39 cellular contexts compared by ENCODE assay signal in the genomic region with DNA sequence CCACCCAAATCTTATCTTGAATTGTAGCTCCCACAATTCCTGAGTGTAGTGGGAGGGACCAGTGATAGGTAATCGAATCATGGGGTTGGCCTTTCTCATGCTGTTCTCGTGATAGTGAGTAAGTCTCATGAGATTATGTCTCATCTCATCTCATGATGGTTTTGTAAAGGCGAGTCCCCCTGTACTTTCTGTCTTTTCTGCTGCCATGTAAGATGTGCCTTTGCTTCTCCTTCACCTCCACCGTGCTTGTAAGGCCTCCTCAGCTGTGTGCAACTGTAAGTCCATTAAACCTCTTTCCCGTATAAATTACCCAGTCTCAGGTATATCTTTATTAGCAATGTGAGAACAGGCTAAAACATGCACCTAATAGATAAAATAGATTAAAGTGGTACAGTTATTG.
"Had no signal": no experiment of that assay in that cellular context is flagged by ENCODE, and none has a peak within 500 bp of the region (broad histone marks: within the 10 kb centered on the region; RNA-seq: fewer than 3 reads in every experiment).

No MANE protein-coding gene starts in this region.

- H3K4me3 Mint-ChIP-seq: activated naive CD4-positive, alpha-beta T cell treated with anti-CD3 and anti-CD28 coated beads for 36 hours; activated naive CD4-positive, alpha-beta T cell treated with anti-CD3 and anti-CD28 coated beads, Interleukin-2, amount 10 ng/mL, durations not matched to agents 7 days and 5 days; activated naive CD4-positive, alpha-beta T cell treated with anti-CD3 and anti-CD28 coated beads, Interleukin-2, amount 50 U/mL, for 24 hours; activated naive CD8-positive, alpha-beta T cell; activated naive CD8-positive, alpha-beta T cell treated with anti-CD3 and anti-CD28 coated beads for 36 hours; activated naive CD8-positive, alpha-beta T cell treated with anti-CD3 and anti-CD28 coated beads, Interleukin-2, amount 10 ng/mL, durations not matched to agents 7 days and 5 days; activated naive CD8-positive, alpha-beta T cell treated with anti-CD3 and anti-CD28 coated beads, Interleukin-2, amount 50 U/mL, for 24 hours; activated T-cell treated with anti-CD3 and anti-CD28 coated beads, Interleukin-2, amount 50 U/mL, for 24 hours; activated T-cell treated with anti-CD3 and anti-CD28 coated beads, Interleukin-2, amount 50 U/mL, for 4 hours; activated T-cell treated with anti-CD3 and anti-CD28 coated beads, Interleukin-2, amount 50 U/mL, for 72 hours; activated T-helper 1 cell treated with anti-CD3 and anti-CD28 coated beads, Interleukin-12 subunit alpha, Interleukin-12 subunit beta, Interleukin-2, Interleukin-4 antibody, amounts not matched to agents 30 ng/mL and 10 ng/mL and 1 ng/mL, durations not matched to agents 14 hours and 24 hours and 36 hours; activated T-helper 17 cell treated with anti-CD3 and anti-CD28 coated beads, Interleukin-2, amount 50 U/mL, for 72 hours; brain; central memory CD8-positive, alpha-beta T cell had no signal

- DNase-seq: activated effector memory CD4-positive, alpha-beta T cell treated with anti-CD3 and anti-CD28 coated beads, Interleukin-2, amount 50 U/mL, for 16 hours; activated effector memory CD4-positive, alpha-beta T cell treated with Interleukin-2 at 50 U/mL for 16 hours; activated gamma-delta T cell; activated gamma-delta T cell treated with Interleukin-2 at 50 U/mL for 16 hours; activated naive CD4-positive, alpha-beta T cell; activated naive CD4-positive, alpha-beta T cell treated with anti-CD3 and anti-CD28 coated beads for 36 hours; activated naive CD4-positive, alpha-beta T cell treated with anti-CD3 and anti-CD28 coated beads, Interleukin-2, amount 10 ng/mL, durations not matched to agents 7 days and 5 days; activated naive CD4-positive, alpha-beta T cell treated with anti-CD3 and anti-CD28 coated beads, Interleukin-2, amount 50 U/mL, for 16 hours; activated naive CD4-positive, alpha-beta T cell treated with Interleukin-2 at 50 U/mL for 16 hours; activated naive CD8-positive, alpha-beta T cell treated with anti-CD3 and anti-CD28 coated beads for 36 hours; activated naive CD8-positive, alpha-beta T cell treated with anti-CD3 and anti-CD28 coated beads, Interleukin-2, amount 10 ng/mL, durations not matched to agents 7 days and 5 days; activated naive CD8-positive, alpha-beta T cell treated with anti-CD3 and anti-CD28 coated beads, Interleukin-2, amount 50 U/mL, for 24 hours; activated T-cell treated with anti-CD3 and anti-CD28 coated beads, Interleukin-2, amount 50 U/mL, for 24 hours; activated T-cell treated with anti-CD3 and anti-CD28 coated beads, Interleukin-2, amount 50 U/mL, for 4 hours; activated T-cell treated with anti-CD3 and anti-CD28 coated beads, Interleukin-2, amount 50 U/mL, for 48 hours; activated T-cell treated with anti-CD3 and anti-CD28 coated beads, Interleukin-2, amount 50 U/mL, for 72 hours; adrenal gland; amniotic stem cell; amygdala; anterior cingulate cortex; aorta; body of pancreas; brain microvascular endothelial cell; caudate nucleus; central memory CD4-positive, alpha-beta T cell; cerebellar nuclear complex had no signal

- H3K27me3 ChIP-seq: adrenal gland, ascending aorta, body of pancreas, brain microvascular endothelial cell, breast epithelium, cardiac muscle cell had no signal

- H3K36me3 Mint-ChIP-seq: activated naive CD4-positive, alpha-beta T cell treated with anti-CD3 and anti-CD28 coated beads, Interleukin-2, amount 10 ng/mL, durations not matched to agents 7 days and 5 days; activated naive CD4-positive, alpha-beta T cell treated with anti-CD3 and anti-CD28 coated beads, Interleukin-2, amount 50 U/mL, for 24 hours; activated naive CD8-positive, alpha-beta T cell; activated naive CD8-positive, alpha-beta T cell treated with anti-CD3 and anti-CD28 coated beads for 36 hours; activated naive CD8-positive, alpha-beta T cell treated with anti-CD3 and anti-CD28 coated beads, Interleukin-2, amount 10 ng/mL, durations not matched to agents 7 days and 5 days; brain had no signal

- H3K4me1 Mint-ChIP-seq: activated naive CD4-positive, alpha-beta T cell treated with anti-CD3 and anti-CD28 coated beads, Interleukin-2, amount 10 ng/mL, durations not matched to agents 7 days and 5 days; activated naive CD4-positive, alpha-beta T cell treated with anti-CD3 and anti-CD28 coated beads, Interleukin-2, amount 50 U/mL, for 24 hours; activated naive CD8-positive, alpha-beta T cell treated with anti-CD3 and anti-CD28 coated beads for 36 hours; activated naive CD8-positive, alpha-beta T cell treated with anti-CD3 and anti-CD28 coated beads, Interleukin-2, amount 10 ng/mL, durations not matched to agents 7 days and 5 days; activated naive CD8-positive, alpha-beta T cell treated with anti-CD3 and anti-CD28 coated beads, Interleukin-2, amount 50 U/mL, for 24 hours; activated T-helper 17 cell treated with anti-CD3 and anti-CD28 coated beads, Interleukin-2, amount 50 U/mL, for 72 hours; brain; central memory CD8-positive, alpha-beta T cell had no signal

- H3K27ac ChIP-seq: adrenal gland, ascending aorta, body of pancreas, brain microvascular endothelial cell, breast epithelium, cardiac muscle cell had no signal

- ATAC-seq: activated naive CD4-positive, alpha-beta T cell treated with anti-CD3 and anti-CD28 coated beads, Interleukin-2, amount 50 U/mL, for 72 hours; activated naive CD8-positive, alpha-beta T cell treated with anti-CD3 and anti-CD28 coated beads, Interleukin-2, amount 50 U/mL, for 24 hours; activated T-cell treated with anti-CD3 and anti-CD28 coated beads, Interleukin-2, amount 50 U/mL, for 4 hours; activated T-cell treated with anti-CD3 and anti-CD28 coated beads, Interleukin-2, amount 50 U/mL, for 72 hours; activated T-helper 17 cell treated with anti-CD3 and anti-CD28 coated beads, Interleukin-2, amount 50 U/mL, for 72 hours; body of pancreas had no signal

- H3K9me3 Mint-ChIP-seq: activated naive CD8-positive, alpha-beta T cell treated with anti-CD3 and anti-CD28 coated beads, Interleukin-2, amount 10 ng/mL, durations not matched to agents 7 days and 5 days; activated T-cell treated with anti-CD3 and anti-CD28 coated beads, Interleukin-2, amount 50 U/mL, for 24 hours; brain had no signal

- H3K4me3 ChIP-seq: adrenal gland, ascending aorta, body of pancreas, breast epithelium, cardiac muscle cell had no signal

- H3K27ac Mint-ChIP-seq: activated naive CD4-positive, alpha-beta T cell treated with anti-CD3 and anti-CD28 coated beads for 36 hours; activated naive CD4-positive, alpha-beta T cell treated with anti-CD3 and anti-CD28 coated beads, Interleukin-2, amount 10 ng/mL, durations not matched to agents 7 days and 5 days; activated naive CD4-positive, alpha-beta T cell treated with anti-CD3 and anti-CD28 coated beads, Interleukin-2, amount 50 U/mL, for 24 hours; activated naive CD4-positive, alpha-beta T cell treated with anti-CD3 and anti-CD28 coated beads, Interleukin-2, amount 50 U/mL, for 72 hours; activated naive CD8-positive, alpha-beta T cell; activated naive CD8-positive, alpha-beta T cell treated with anti-CD3 and anti-CD28 coated beads for 36 hours; activated naive CD8-positive, alpha-beta T cell treated with anti-CD3 and anti-CD28 coated beads, Interleukin-2, amount 10 ng/mL, durations not matched to agents 7 days and 5 days; activated naive CD8-positive, alpha-beta T cell treated with anti-CD3 and anti-CD28 coated beads, Interleukin-2, amount 50 U/mL, for 24 hours; activated T-cell treated with anti-CD3 and anti-CD28 coated beads, Interleukin-2, amount 50 U/mL, for 24 hours; activated T-cell treated with anti-CD3 and anti-CD28 coated beads, Interleukin-2, amount 50 U/mL, for 72 hours; activated T-helper 1 cell treated with anti-CD3 and anti-CD28 coated beads, Interleukin-12 subunit alpha, Interleukin-12 subunit beta, Interleukin-2, Interleukin-4 antibody, amounts not matched to agents 30 ng/mL and 10 ng/mL and 1 ng/mL, durations not matched to agents 14 hours and 24 hours and 36 hours; activated T-helper 17 cell treated with anti-CD3 and anti-CD28 coated beads, Interleukin-2, amount 50 U/mL, for 72 hours; activated T-helper 2 cell treated with anti-CD3 and anti-CD28 coated beads, Interferon-gamma antibody, Interleukin-2, Interleukin-4, amounts not matched to agents 10 μg/mL and 5 μg/mL and 100 μg/mL, durations not matched to agents 14 hours and 24 hours and 36 hours; brain had no signal

- H3K4me1 ChIP-seq: adrenal gland, ascending aorta, body of pancreas, breast epithelium had no signal

- H3K27me3 Mint-ChIP-seq: activated naive CD4-positive, alpha-beta T cell treated with anti-CD3 and anti-CD28 coated beads, Interleukin-2, amount 10 ng/mL, durations not matched to agents 7 days and 5 days; activated naive CD4-positive, alpha-beta T cell treated with anti-CD3 and anti-CD28 coated beads, Interleukin-2, amount 50 U/mL, for 24 hours; activated naive CD8-positive, alpha-beta T cell; activated naive CD8-positive, alpha-beta T cell treated with anti-CD3 and anti-CD28 coated beads for 36 hours; activated naive CD8-positive, alpha-beta T cell treated with anti-CD3 and anti-CD28 coated beads, Interleukin-2, amount 10 ng/mL, durations not matched to agents 7 days and 5 days; activated naive CD8-positive, alpha-beta T cell treated with anti-CD3 and anti-CD28 coated beads, Interleukin-2, amount 50 U/mL, for 24 hours; activated T-cell treated with anti-CD3 and anti-CD28 coated beads, Interleukin-2, amount 50 U/mL, for 24 hours; activated T-helper 17 cell treated with anti-CD3 and anti-CD28 coated beads, Interleukin-2, amount 50 U/mL, for 72 hours; brain; central memory CD8-positive, alpha-beta T cell had no signal

- H3K9me3 ChIP-seq: adrenal gland, ascending aorta, body of pancreas, breast epithelium had no signal

- FAIRE-seq: astrocyte, bronchial epithelial cell had no signal

- H3K36me3 ChIP-seq: adrenal gland, ascending aorta, brain microvascular endothelial cell, breast epithelium, cardiac muscle cell had no signal
